In the genomic region with DNA sequence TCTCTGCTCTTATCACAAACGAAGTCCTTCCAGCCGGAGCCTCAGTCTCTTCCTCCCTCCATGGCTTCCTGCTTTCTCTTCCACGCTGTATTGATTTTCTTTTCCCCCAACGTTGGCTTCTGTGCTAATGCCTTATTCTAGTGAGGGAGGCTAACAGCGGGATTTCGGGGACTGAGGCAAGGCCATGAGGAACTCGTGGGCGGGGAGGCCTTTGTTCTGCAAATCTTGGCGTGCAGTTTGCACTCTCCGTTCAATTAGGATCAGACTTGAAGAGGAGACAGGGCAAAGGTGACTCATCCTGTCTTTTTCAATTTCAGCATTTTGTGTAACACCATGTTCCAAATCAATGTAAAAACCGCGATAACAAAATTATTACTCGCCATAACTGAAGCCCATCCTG, we compare ENCODE assay signal across 20 cellular contexts. TPM values are rescaled to one million over a fixed set of nuclear protein-coding genes. Genes with fewer than 3 reads are reported as not detected.
DNase-seq lines count a peak whose midpoint lies in the region; ATAC-seq, FAIRE-seq and TF ChIP-seq lines count a peak whose summit lies in the region.
"Had no signal": no experiment of that assay in that cellular context is flagged by ENCODE, and none has a peak within 500 bp of the region (broad histone marks: within the 10 kb centered on the region; RNA-seq: fewer than 3 reads in every experiment).

No MANE protein-coding gene starts in this region.

- H3K36me3 Mint-ChIP-seq in activated naive CD8-positive, alpha-beta T cell treated with anti-CD3 and anti-CD28 coated beads for 36 hours: no peaks in the 10 kb centered on the region
- H3K36me3 Mint-ChIP-seq in activated naive CD8-positive, alpha-beta T cell treated with anti-CD3 and anti-CD28 coated beads, Interleukin-2, amount 50 U/mL, for 24 hours (ENCODE audit: low read depth): peaks cover 3% of the 10 kb centered on the region
- H3K36me3 Mint-ChIP-seq in GM23338 (ENCODE audit: low read depth): no peaks in the 10 kb centered on the region
- H3K36me3 Mint-ChIP-seq in central memory CD8-positive, alpha-beta T cell (ENCODE audit: insufficient read depth): no peaks in the 10 kb centered on the region
- H3K36me3 Mint-ChIP-seq: activated naive CD4-positive, alpha-beta T cell treated with anti-CD3 and anti-CD28 coated beads, Interleukin-2, amount 50 U/mL, for 24 hours; naive thymus-derived CD8-positive, alpha-beta T cell had no signal

- ATAC-seq in activated naive CD8-positive, alpha-beta T cell treated with anti-CD3 and anti-CD28 coated beads, Interleukin-2, amount 50 U/mL, for 24 hours: no peak
- ATAC-seq in GM23338: peak; percentile 60
- no peak for ATAC-seq in central memory CD8-positive, alpha-beta T cell (replicated peaks; ENCODE audit: extremely low read depth, poor library complexity, severe bottlenecking)
- ATAC-seq: Panc1, psoas muscle had no signal

- 0 out of 2 replicates have a peak overlapping the region, but pooled peaks have one; percentile 48 for H3K4me2 ChIP-seq in GM23338
- H3K4me2 ChIP-seq: KMS-11 had no signal

- peaks cover 7% of the 10 kb centered on the region for H3K4me1 ChIP-seq in GM23338 (ENCODE audit: insufficient read depth)
- H3K4me1 ChIP-seq: psoas muscle, transverse colon had no signal

- peak overlapping the region; percentile 60 for H3K27ac Mint-ChIP-seq in activated naive CD8-positive, alpha-beta T cell treated with anti-CD3 and anti-CD28 coated beads for 36 hours
- H3K27ac Mint-ChIP-seq in activated naive CD8-positive, alpha-beta T cell treated with anti-CD3 and anti-CD28 coated beads, Interleukin-2, amount 50 U/mL, for 24 hours: no peak overlapping the region
- no peak overlapping the region for H3K27ac Mint-ChIP-seq in GM23338
- H3K27ac Mint-ChIP-seq in central memory CD8-positive, alpha-beta T cell (ENCODE audit: low read depth): peak overlapping the region; percentile 46
- H3K27ac Mint-ChIP-seq: activated naive CD4-positive, alpha-beta T cell treated with anti-CD3 and anti-CD28 coated beads, Interleukin-2, amount 50 U/mL, for 24 hours; dendritic cell treated with granulocyte-macrophage colony-stimulating factor and Interleukin-4, amounts not matched to agents 40 ng/mL and 50 ng/mL, for 4 days; H9 had no signal

- H3K4me1 Mint-ChIP-seq in activated naive CD8-positive, alpha-beta T cell treated with anti-CD3 and anti-CD28 coated beads for 36 hours: peaks cover 8% of the 10 kb centered on the region
- peaks cover 9% of the 10 kb centered on the region for H3K4me1 Mint-ChIP-seq in activated naive CD8-positive, alpha-beta T cell treated with anti-CD3 and anti-CD28 coated beads, Interleukin-2, amount 50 U/mL, for 24 hours
- H3K4me1 Mint-ChIP-seq in GM23338: peaks cover 23% of the 10 kb centered on the region
- peaks cover 5% of the 10 kb centered on the region for H3K4me1 Mint-ChIP-seq in central memory CD8-positive, alpha-beta T cell
- H3K4me1 Mint-ChIP-seq: activated naive CD4-positive, alpha-beta T cell treated with anti-CD3 and anti-CD28 coated beads, Interleukin-2, amount 50 U/mL, for 24 hours had no signal

- H2AFZ ChIP-seq in GM23338: peak overlapping the region; percentile 43

- FAIRE-seq in H54 (lab: Jason Lieb, UNC): no peak

- H3K27me3 ChIP-seq in GM23338 (ENCODE audit: insufficient read depth) (peaks cover 51% of the 10 kb centered on the region), MG63 (no peaks in the 10 kb centered on the region)

- H4K20me1 ChIP-seq in GM23338 (replicated peaks; ENCODE audit: insufficient read depth): 0 out of 2 replicates have a peak, but pooled peaks cover 5% of the 10 kb centered on the region

- H3F3A ChIP-seq in GM23338 (replicated peaks; ENCODE audit: low read depth): 0 out of 2 replicates have a peak, but pooled peaks cover 14% of the 10 kb centered on the region

- H3K27ac ChIP-seq in GM23338 (ENCODE audit: low read depth): no peak overlapping the region
- H3K27ac ChIP-seq: KMS-11, psoas muscle, SK-N-MC, spleen, transverse colon had no signal

- DNase-seq in activated naive CD8-positive, alpha-beta T cell treated with anti-CD3 and anti-CD28 coated beads for 36 hours: no peak
- DNase-seq in activated naive CD8-positive, alpha-beta T cell treated with anti-CD3 and anti-CD28 coated beads, Interleukin-2, amount 50 U/mL, for 24 hours: no peak
- DNase-seq in GM23338 (ENCODE audit: low spot score) (no peak), retina (peak; percentile 60), H54 (ENCODE audit: insufficient read length, low spot score) (no peak), MG63 (no peak), COLO668 (lab: John Stamatoyannopoulos, UW; ENCODE audit: unreplicated experiment) (no peak)
- no peak for DNase-seq in central memory CD8-positive, alpha-beta T cell (ENCODE audit: low spot score in 2 of 2)
- DNase-seq: H9; naive thymus-derived CD8-positive, alpha-beta T cell; NCI-H1436; psoas muscle; spleen; transverse colon had no signal

- H3K27me3 Mint-ChIP-seq in activated naive CD8-positive, alpha-beta T cell treated with anti-CD3 and anti-CD28 coated beads for 36 hours: peaks cover 72% of the 10 kb centered on the region
- peaks cover 45% of the 10 kb centered on the region for H3K27me3 Mint-ChIP-seq in activated naive CD8-positive, alpha-beta T cell treated with anti-CD3 and anti-CD28 coated beads, Interleukin-2, amount 50 U/mL, for 24 hours
- H3K27me3 Mint-ChIP-seq in GM23338 (ENCODE audit: insufficient read depth, low read depth, poor library complexity): peaks cover 47% of the 10 kb centered on the region
- H3K27me3 Mint-ChIP-seq in central memory CD8-positive, alpha-beta T cell: peaks cover 50% of the 10 kb centered on the region

- peaks cover 5% of the 10 kb centered on the region for H3K9me3 Mint-ChIP-seq in activated naive CD8-positive, alpha-beta T cell treated with anti-CD3 and anti-CD28 coated beads for 36 hours
- H3K9me3 Mint-ChIP-seq in activated naive CD8-positive, alpha-beta T cell treated with anti-CD3 and anti-CD28 coated beads, Interleukin-2, amount 50 U/mL, for 24 hours: peaks cover 7% of the 10 kb centered on the region
- no peaks in the 10 kb centered on the region for H3K9me3 Mint-ChIP-seq in GM23338
- peaks cover 8% of the 10 kb centered on the region for H3K9me3 Mint-ChIP-seq in central memory CD8-positive, alpha-beta T cell
- H3K9me3 Mint-ChIP-seq: naive thymus-derived CD8-positive, alpha-beta T cell had no signal

- H3K9me2 ChIP-seq in GM23338 (ENCODE audit: insufficient read depth): no peaks in the 10 kb centered on the region

- H3K4me3 ChIP-seq in GM23338 (no peak overlapping the region), MG63 (no peak overlapping the region)
- H3K4me3 ChIP-seq: psoas muscle, SK-N-MC, spleen, transverse colon had no signal

- no peak for TF ChIP-seq CTCF in GM23338 (conservative IDR thresholded peaks at IDR 0.05; ENCODE audit: low read depth in 2 of 2)

- H3K9me3 ChIP-seq in MG63: no peaks in the 10 kb centered on the region
- H3K9me3 ChIP-seq: psoas muscle, spleen, transverse colon had no signal

- no peak overlapping the region for H3K4me3 Mint-ChIP-seq in activated naive CD8-positive, alpha-beta T cell treated with anti-CD3 and anti-CD28 coated beads for 36 hours
- no peak overlapping the region for H3K4me3 Mint-ChIP-seq in activated naive CD8-positive, alpha-beta T cell treated with anti-CD3 and anti-CD28 coated beads, Interleukin-2, amount 50 U/mL, for 24 hours
- H3K4me3 Mint-ChIP-seq in GM23338: peak overlapping the region; percentile 5; the same call in 2 of the 3 replicates
- H3K4me3 Mint-ChIP-seq in central memory CD8-positive, alpha-beta T cell: no peak overlapping the region
- H3K4me3 Mint-ChIP-seq: activated naive CD4-positive, alpha-beta T cell treated with anti-CD3 and anti-CD28 coated beads, Interleukin-2, amount 50 U/mL, for 24 hours; dendritic cell treated with granulocyte-macrophage colony-stimulating factor and Interleukin-4, amounts not matched to agents 40 ng/mL and 50 ng/mL, for 4 days; H9 had no signal

- no peak for TF ChIP-seq POLR2A in H54 (IDR thresholded peaks at IDR 0.05; ENCODE audit: low read depth, low read length)

- H3K79me2 ChIP-seq in GM23338 (replicated peaks; ENCODE audit: insufficient read depth): no peaks in the 10 kb centered on the region

- H3K36me3 ChIP-seq in GM23338 (ENCODE audit: insufficient read depth) (no peaks in the 10 kb centered on the region), MG63 (no peaks in the 10 kb centered on the region)
- H3K36me3 ChIP-seq: spleen, transverse colon had no signal

RNA-seq across cellular contexts. Expression of gene EN2, which starts 25.3 kb away (rescaled TPM):
- total RNA-seq in activated naive CD8-positive, alpha-beta T cell treated with anti-CD3 and anti-CD28 coated beads for 36 hours: not detected
- not detected in 2 replicates for total RNA-seq in GM23338 (2014; rRNA removed; shearing (Covaris generic))
- polyA plus RNA-seq in GM23338 (2016; fragmentation: Nextera tagmentation; extraction: Ambion mirVana): not detected in 2 replicates
- 1.6 and 1.7 TPM in 2 replicates for total RNA-seq in MG63 (2014; rRNA removed; shearing (Covaris generic); ENCODE audit: low replicate concordance)
- total RNA-seq: lung microvascular endothelial cell; naive thymus-derived CD8-positive, alpha-beta T cell; spleen; transverse colon had no signal
- polyA plus RNA-seq: naive thymus-derived CD8-positive, alpha-beta T cell had no signal

Comparison
In these comparisons a context has a peak if more than half of its experiments do, and no peak if none do; other contexts are left out.
1. H3K27ac Mint-ChIP-seq: peak in activated naive CD8-positive, alpha-beta T cell treated with anti-CD3 and anti-CD28 coated beads for 36 hours (single experiment) and central memory CD8-positive, alpha-beta T cell (single experiment); none in activated naive CD8-positive, alpha-beta T cell treated with anti-CD3 and anti-CD28 coated beads, Interleukin-2, amount 50 U/mL, for 24 hours (single experiment) and GM23338 (single experiment).